ENCODE assay signal across 9 cellular contexts in genomic region chr9:32968101-32969011, GRCh38. TPM values are rescaled to one million over a fixed set of nuclear protein-coding genes. Genes with fewer than 3 reads are reported as not detected.
DNase-seq lines count a peak whose midpoint lies in the region; ATAC-seq and TF ChIP-seq lines count a peak whose summit lies in the region.
"Had no signal": no experiment of that assay in that cellular context is flagged by ENCODE, and none has a peak within 500 bp of the region (broad histone marks: within the 10 kb centered on the region; RNA-seq: fewer than 3 reads in every experiment).

No MANE protein-coding gene starts in this region.

- no peaks in the 10 kb centered on the region for H3F3A ChIP-seq in GM23338 (replicated peaks; ENCODE audit: low read depth)

- no peak overlapping the region for H3K27ac ChIP-seq in GM23338 (ENCODE audit: low read depth)

- H3K36me3 ChIP-seq in BE2C (peaks cover 7% of the 10 kb centered on the region), GM23338 (ENCODE audit: insufficient read depth) (no peaks in the 10 kb centered on the region)

- H3K4me2 ChIP-seq in GM23338, result no peak overlapping the region

- no peak overlapping the region for H2AFZ ChIP-seq in GM23338

- H3K9me3 Mint-ChIP-seq in GM23338, result no peaks in the 10 kb centered on the region
- H3K9me3 Mint-ChIP-seq: IgD-negative memory B cell had no signal

- H3K4me1 ChIP-seq in BE2C (no peaks in the 10 kb centered on the region), GM23338 (ENCODE audit: insufficient read depth) (no peaks in the 10 kb centered on the region)

- H3K27ac Mint-ChIP-seq in GM23338, result no peak overlapping the region

- H3K4me1 Mint-ChIP-seq in GM23338, result peaks cover 2% of the 10 kb centered on the region; the same call in 1 of the 3 replicates

- peaks cover 8% of the 10 kb centered on the region for H3K27me3 Mint-ChIP-seq in GM23338 (ENCODE audit: insufficient read depth, low read depth, poor library complexity)
- H3K27me3 Mint-ChIP-seq: IgD-negative memory B cell had no signal

- H3K9me3 ChIP-seq in BE2C, result no peaks in the 10 kb centered on the region

- DNase-seq in BE2C, result peak; percentile 46
- peak; percentile 75 for DNase-seq in GM23338 (ENCODE audit: low spot score)
- peak; percentile 37 for DNase-seq in RPMI7951 (ENCODE audit: low read depth)
- peak; percentile 20 for DNase-seq in activated effector memory CD4-positive, alpha-beta T cell treated with Interleukin-2 at 50 U/mL for 16 hours
- peak; percentile 53 for DNase-seq in germinal center (ENCODE audit: low spot score)
- DNase-seq in pons (ENCODE audit: low spot score), result peak; percentile 69
- DNase-seq in 8988T, result no peak

- no peak overlapping the region for H3K4me3 ChIP-seq in BE2C (ENCODE audit: low read depth, low read length)
- H3K4me3 ChIP-seq in GM23338, result no peak overlapping the region

- ATAC-seq in GM23338 (peak; percentile 49), GM21526 (IDR thresholded peaks at IDR 0.05; ENCODE audit: low FRiP score, unreplicated experiment) (no peak)

- H3K9me2 ChIP-seq in GM23338 (ENCODE audit: insufficient read depth), result no peaks in the 10 kb centered on the region

- H3K36me3 Mint-ChIP-seq in GM23338 (ENCODE audit: low read depth), result peaks cover 14% of the 10 kb centered on the region
- H3K36me3 Mint-ChIP-seq: IgD-negative memory B cell had no signal

- peak; percentile 80 for TF ChIP-seq CTCF in BE2C (IDR thresholded peaks at IDR 0.05; ENCODE audit: low read depth, low read length)
- peak; percentile 71 to 98 for TF ChIP-seq CTCF in GM23338 (conservative IDR thresholded peaks at IDR 0.05; ENCODE audit: low read depth in 2 of 2)

- H4K20me1 ChIP-seq in GM23338 (replicated peaks; ENCODE audit: insufficient read depth), result no peaks in the 10 kb centered on the region

- no peaks in the 10 kb centered on the region for H3K79me2 ChIP-seq in GM23338 (replicated peaks; ENCODE audit: insufficient read depth)

- no peak overlapping the region for H3K4me3 Mint-ChIP-seq in GM23338
- H3K4me3 Mint-ChIP-seq: IgD-negative memory B cell had no signal

- H3K27me3 ChIP-seq in BE2C (no peaks in the 10 kb centered on the region), GM23338 (ENCODE audit: insufficient read depth) (no peaks in the 10 kb centered on the region)

TF ChIP-seq in GM23338, 12 proteins besides CTCF, POLR2A, EP300 and RAD21:
- TF ChIP-seq ZNF331 (CRISPR knock-in tag; IDR thresholded peaks at IDR 0.05; ENCODE audit: low read depth), result no peak
- TF ChIP-seq CREB1 (CRISPR knock-in tag; IDR thresholded peaks at IDR 0.05; ENCODE audit: low read depth), result no peak
- TF ChIP-seq POLR2AphosphoS5 (IDR thresholded peaks at IDR 0.05; ENCODE audit: low read depth), result no peak
- no peak for TF ChIP-seq STAT1 (IDR thresholded peaks at IDR 0.05; ENCODE audit: unreplicated experiment)
- TF ChIP-seq REST (IDR thresholded peaks at IDR 0.05; ENCODE audit: unreplicated experiment), result no peak
- no peak for TF ChIP-seq ZNF462 (CRISPR knock-in tag; IDR thresholded peaks at IDR 0.05)
- no peak for TF ChIP-seq EZH2 (IDR thresholded peaks at IDR 0.05; ENCODE audit: low read depth, unreplicated experiment)
- TF ChIP-seq NANOG (IDR thresholded peaks at IDR 0.05; ENCODE audit: borderline replicate concordance), result no peak
TF ChIP-seq in GM23338: peak in this region for 0.

RNA-seq across cellular contexts. Expression of gene APTX, which starts 33.1 kb away (rescaled TPM):
- polyA plus RNA-seq in BE2C (2012; ENCODE audit: insufficient read depth, insufficient read length, low read depth), result 43.6 TPM
- 46.2 and 46.6 TPM in 2 replicates for total RNA-seq in GM23338 (2014; rRNA removed; shearing (Covaris generic))
- polyA plus RNA-seq in GM23338 (2016; fragmentation: Nextera tagmentation; extraction: Ambion mirVana), result 32.6 and 33.7 TPM in 2 replicates
- 33.9 and 40.6 TPM in 2 replicates for total RNA-seq in RPMI7951 (2014; rRNA removed; shearing (Covaris generic))

RNA-seq across cellular contexts. Expression of gene DNAJA1, which starts 56.7 kb away (rescaled TPM):
- polyA plus RNA-seq in BE2C (2012; ENCODE audit: insufficient read depth, insufficient read length, low read depth), result 159 TPM
- total RNA-seq in GM23338 (2014; rRNA removed; shearing (Covaris generic)), result 95.4 and 102 TPM in 2 replicates
- polyA plus RNA-seq in GM23338 (2016; fragmentation: Nextera tagmentation; extraction: Ambion mirVana), result 104 and 115 TPM in 2 replicates
- 171 and 180 TPM in 2 replicates for total RNA-seq in RPMI7951 (2014; rRNA removed; shearing (Covaris generic))
